Comparison of ENCODE assay signal across 9 cellular contexts in the genomic region with DNA sequence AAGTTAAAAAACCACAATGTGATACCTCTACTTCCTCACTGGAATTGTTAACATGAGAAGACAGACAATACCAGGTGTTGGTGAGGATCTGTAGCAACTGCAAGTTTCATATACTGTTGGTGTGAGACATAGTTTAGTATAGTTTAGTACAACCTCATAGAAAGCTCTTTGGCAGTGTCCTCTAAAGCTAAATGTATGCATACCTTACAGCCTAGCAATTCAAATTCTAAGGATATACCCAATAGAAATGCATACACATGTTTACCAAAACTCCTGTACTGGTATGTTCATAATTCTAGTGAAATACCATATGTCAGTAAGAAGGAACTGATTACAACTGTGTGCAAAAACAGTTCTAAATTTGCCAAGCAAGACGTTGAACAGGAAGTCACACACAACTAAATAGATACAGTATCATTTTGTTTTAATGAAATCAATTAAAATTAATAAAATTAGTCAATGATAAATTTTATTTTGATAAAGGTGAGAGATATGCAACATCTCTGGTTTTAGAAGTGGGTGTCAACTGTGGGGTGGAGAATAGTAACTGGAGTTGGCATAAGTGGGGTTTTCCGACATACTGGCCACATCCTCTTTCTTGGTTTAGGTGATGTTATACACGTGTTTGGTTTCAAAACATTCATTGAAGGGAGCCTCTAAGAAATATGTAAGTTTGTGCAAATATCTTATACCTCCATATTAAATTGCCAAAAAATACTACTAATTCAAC.
A peak's percentile ranks its signal among the peaks of the same experiment; 100 is the strongest.
DNase-seq lines count a peak whose midpoint lies in the region; ATAC-seq, FAIRE-seq and TF ChIP-seq lines count a peak whose summit lies in the region.
"Had no signal": no experiment of that assay in that cellular context is flagged by ENCODE, and none has a peak within 500 bp of the region (broad histone marks: within the 10 kb centered on the region; RNA-seq: fewer than 3 reads in every experiment).

No MANE protein-coding gene starts in this region.

- H3K4me1 ChIP-seq in foreskin keratinocyte (no peaks in the 10 kb centered on the region), body of pancreas (no peaks in the 10 kb centered on the region)
- H3K4me1 ChIP-seq: right lobe of liver had no signal

- H3K27ac ChIP-seq in KOPT-K1 (ENCODE audit: low read depth, low read length, poor library complexity, severe bottlenecking) (peak overlapping the region; percentile 66), foreskin keratinocyte (no peak overlapping the region), body of pancreas (no peak overlapping the region)
- H3K27ac ChIP-seq: right lobe of liver had no signal

- peaks cover 4% of the 10 kb centered on the region; the same call in 1 of the 2 replicates for H3K36me3 ChIP-seq in KOPT-K1 (ENCODE audit: insufficient read depth, low read length)
- no peaks in the 10 kb centered on the region for H3K36me3 ChIP-seq in body of pancreas (replicated peaks in 1 of 2; ENCODE audit: insufficient read depth in 1 of 2, low read depth in 2 of 2)
- H3K36me3 ChIP-seq: right lobe of liver had no signal

- peak; percentile 92 for ATAC-seq in GM18502 (IDR thresholded peaks at IDR 0.05; ENCODE audit: poor library complexity, unreplicated experiment)
- ATAC-seq in GM21576 (IDR thresholded peaks at IDR 0.05; ENCODE audit: unreplicated experiment) = peak; percentile 89
- ATAC-seq in foreskin keratinocyte = peak; percentile 45
- no peak for ATAC-seq in body of pancreas

- H3K4me3 ChIP-seq in body of pancreas = no peak overlapping the region
- H3K4me3 ChIP-seq: right lobe of liver had no signal

- 50 to 53% methylated on average over 3 of the region's 3 CpGs for WGBS in body of pancreas, 2 donors

- H3K9me3 ChIP-seq in KOPT-K1 (ENCODE audit: insufficient read depth, low read length, poor library complexity, severe bottlenecking) (peaks cover 11% of the 10 kb centered on the region), body of pancreas (no peaks in the 10 kb centered on the region)
- H3K9me3 ChIP-seq: right lobe of liver had no signal

- intact Hi-C loops in body of pancreas (cut with DNase I) = no loop called here

- TF ChIP-seq CTCF in foreskin keratinocyte (conservative IDR thresholded peaks at IDR 0.05) (no peak), body of pancreas (IDR thresholded peaks at IDR 0.05) (no peak)

- no peak for TF ChIP-seq POLR2A in body of pancreas (IDR thresholded peaks at IDR 0.05)

- DNase-seq in foreskin keratinocyte (peak; percentile 16 to 50), frontal cortex (ENCODE audit: low spot score in 2 of 2) (no peak), NCI-H2196 (lab: John Stamatoyannopoulos, UW; ENCODE audit: unreplicated experiment) (no peak), DMS53 treated with DMSO at 0.1 percent for 48 hours (lab: John Stamatoyannopoulos, UW; ENCODE audit: unreplicated experiment) (no peak), body of pancreas (no peak)
- DNase-seq: right lobe of liver had no signal

- H3K27me3 ChIP-seq in foreskin keratinocyte (no peaks in the 10 kb centered on the region), body of pancreas (no peaks in the 10 kb centered on the region)
- H3K27me3 ChIP-seq: right lobe of liver had no signal

- no peak for FAIRE-seq in frontal cortex (lab: Jason Lieb, UNC)

Comparison
In these comparisons a context has a peak if more than half of its experiments do, and no peak if none do; other contexts are left out.
1. DNase-seq: peak in foreskin keratinocyte (2 of 2); none in frontal cortex (0 of 2), NCI-H2196 (single experiment), DMS53 treated with DMSO at 0.1 percent for 48 hours (single experiment) and body of pancreas (0 of 4).